Comparison of ENCODE assay signal across 33 cellular contexts in genomic region chr9:124537926-124538325, GRCh38. TPM values are rescaled to one million over a fixed set of nuclear protein-coding genes. Genes with fewer than 3 reads are reported as not detected.
"Had no signal": no experiment of that assay in that cellular context is flagged by ENCODE, and none has a peak within 500 bp of the region (broad histone marks: within the 10 kb centered on the region; RNA-seq: fewer than 3 reads in every experiment).

No MANE protein-coding gene starts in this region.

- H3K4me1 ChIP-seq: gastrocnemius medialis, heart left ventricle, psoas muscle, sigmoid colon, upper lobe of right lung, uterus had no signal

- ATAC-seq: effector memory CD8-positive, alpha-beta T cell; esophagus mucosa; heart left ventricle; naive thymus-derived CD8-positive, alpha-beta T cell; right cardiac atrium; stimulated activated memory B cell treated with anti-CD40 and anti-IgM and Interleukin-4, amounts not matched to agents 10 μg/mL and 1 μg/mL and 100 μg/mL, for 72 hours; stimulated activated naive CD8-positive, alpha-beta T cell treated with anti-CD3 and anti-CD28 coated beads, Interleukin-15, Interleukin-2, amounts not matched to agents 100 U/mL and 50 U/mL, for 24 hours had no signal

- H3K27me3 ChIP-seq: gastrocnemius medialis, heart left ventricle, hepatocyte, left lung, sigmoid colon, spleen, tibial nerve, upper lobe of right lung, uterus had no signal

- DNase-seq: dermis blood vessel endothelial cell; effector memory CD8-positive, alpha-beta T cell; foreskin fibroblast; gastrocnemius medialis; heart left ventricle; kidney; left lung; mesenchymal stem cell; midbrain; naive thymus-derived CD8-positive, alpha-beta T cell; nephron progenitor cell; nucleus accumbens; posterior cingulate gyrus; psoas muscle; right cardiac atrium; sigmoid colon; spleen; stimulated activated CD4-positive, alpha-beta T cell treated with anti-CD3 and anti-CD28 coated beads, Interleukin-4, amount 100 ng/mL, for 4 hours; stimulated activated naive CD8-positive, alpha-beta T cell treated with anti-CD3 and anti-CD28 coated beads, Interleukin-15, Interleukin-2, amounts not matched to agents 100 U/mL and 50 U/mL, for 24 hours; upper lobe of right lung; uterus had no signal

- H3K27ac ChIP-seq: coronary artery, gastrocnemius medialis, heart left ventricle, hepatocyte, left lung, psoas muscle, sigmoid colon, spleen, thoracic aorta, tibial nerve, upper lobe of right lung, uterus had no signal

- H3K9me3 ChIP-seq: gastrocnemius medialis, heart left ventricle, left lung, psoas muscle, sigmoid colon, spleen, thoracic aorta, tibial nerve, upper lobe of right lung, uterus had no signal

- H3K36me3 ChIP-seq: gastrocnemius medialis, thoracic aorta, upper lobe of right lung, uterus had no signal

- H3K4me3 ChIP-seq: coronary artery, gastrocnemius medialis, heart left ventricle, hepatocyte, left lung, psoas muscle, sigmoid colon, spleen, thoracic aorta, tibial nerve, upper lobe of right lung, uterus had no signal

RNA-seq across cellular contexts. Expression of gene NR5A1, which starts 30.7 kb away (rescaled TPM):
- total RNA-seq: chondrocyte; dermis blood vessel endothelial cell; esophagus mucosa; gastrocnemius medialis; heart left ventricle; kidney; lung microvascular endothelial cell; myocyte; naive thymus-derived CD8-positive, alpha-beta T cell; osteocyte; renal cortical epithelial cell; right cardiac atrium; sigmoid colon; skeletal muscle tissue; thoracic aorta; tibial nerve; upper lobe of right lung had no signal
